8 cellular contexts compared by ENCODE assay signal in genomic region chr3:138593488-138594149, GRCh38. TPM values are rescaled to one million over a fixed set of nuclear protein-coding genes. Genes with fewer than 3 reads are reported as not detected.
A peak's percentile ranks its signal among the peaks of the same experiment; 100 is the strongest.
DNase-seq lines count a peak whose midpoint lies in the region; ATAC-seq and TF ChIP-seq lines count a peak whose summit lies in the region.

No MANE protein-coding gene starts in this region.

- DNase-seq in left ventricle myocardium inferior (no peak), left cardiac atrium (no peak), breast epithelium (ENCODE audit: low spot score in 2 of 2) (no peak), medulla oblongata (ENCODE audit: extremely low spot score) (peak; percentile 33), vagina (ENCODE audit: extremely low spot score in 2 of 2) (no peak), NCI-H146 (lab: John Stamatoyannopoulos, UW) (no peak), GOT3 (lab: John Stamatoyannopoulos, UW) (no peak), KBM-7 (no peak)

- peak overlapping the region; percentile 91 for H3K27ac ChIP-seq in left ventricle myocardium inferior (replicated peaks)
- peak overlapping the region; percentile 98 to 100 for H3K27ac ChIP-seq in breast epithelium
- peak overlapping the region; percentile 92 for H3K27ac ChIP-seq in vagina

- in situ Hi-C loops in KBM-7 (cut with MboI; ENCODE audit: low pct_unique_long_range_greater_than_20kb, low sequenced_read_pairs): loop anchor here (25.0 kb wide), 1 partner anchor 319 kb away; no protein-coding TSS in a partner anchor

- H3K36me3 ChIP-seq in left ventricle myocardium inferior: peaks cover 10% of the 10 kb centered on the region
- H3K36me3 ChIP-seq in breast epithelium: no peaks in the 10 kb centered on the region
- no peaks in the 10 kb centered on the region for H3K36me3 ChIP-seq in vagina

- no peaks in the 10 kb centered on the region for H3K9me3 ChIP-seq in left ventricle myocardium inferior (replicated peaks)
- no peaks in the 10 kb centered on the region for H3K9me3 ChIP-seq in breast epithelium
- H3K9me3 ChIP-seq in vagina: no peaks in the 10 kb centered on the region

- H3K27me3 ChIP-seq in left ventricle myocardium inferior (ENCODE audit: low read depth): no peaks in the 10 kb centered on the region
- no peaks in the 10 kb centered on the region for H3K27me3 ChIP-seq in breast epithelium
- H3K27me3 ChIP-seq in vagina: no peaks in the 10 kb centered on the region

- peaks cover 21% of the 10 kb centered on the region for H3K4me1 ChIP-seq in left ventricle myocardium inferior
- peaks cover 0 to 6% of the 10 kb centered on the region in 2 donors for H3K4me1 ChIP-seq in breast epithelium
- peaks cover 18% of the 10 kb centered on the region for H3K4me1 ChIP-seq in vagina

- no peak for ATAC-seq in left cardiac atrium

- TF ChIP-seq POLR2A in breast epithelium (IDR thresholded peaks at IDR 0.05) (no peak), vagina (IDR thresholded peaks at IDR 0.05) (no peak)

- H3K4me3 ChIP-seq in left ventricle myocardium inferior (peak overlapping the region; percentile 86), breast epithelium (peak overlapping the region; percentile 74 to 82 (median 79)), vagina (peak overlapping the region; percentile 66)

- TF ChIP-seq CTCF in left ventricle myocardium inferior (IDR thresholded peaks at IDR 0.05; ENCODE audit: borderline replicate concordance): no peak
- TF ChIP-seq CTCF in breast epithelium (IDR thresholded peaks at IDR 0.05): no peak
- no peak for TF ChIP-seq CTCF in vagina (IDR thresholded peaks at IDR 0.05)

- intact Hi-C loops in left ventricle myocardium inferior (cut with micrococcal nuclease): no loop called here
- intact Hi-C loops in left cardiac atrium (cut with DNase I): loop anchor here in 1 of 2 donors (2.0 kb wide), 1 partner anchor 329 kb away; no protein-coding TSS in a partner anchor
- intact Hi-C loops in breast epithelium (cut with DNase I; ENCODE audit: low total_unique reads): no loop called here
- intact Hi-C loops in vagina (cut with DNase I): loop anchor here (1.0 kb wide), 1 partner anchor 322 kb away; no protein-coding TSS in a partner anchor

RNA-seq across cellular contexts. Expression of gene CEP70, which starts 0.4 kb away (rescaled TPM):
- total RNA-seq in left ventricle myocardium inferior (25.8 TPM), left cardiac atrium (10 to 100 TPM; 28.8 to 34.1 TPM), breast epithelium (10 to 100 TPM; 19.5 to 84.0 (median 58.3) TPM), vagina (31.7 TPM)

RNA-seq across cellular contexts. Expression of gene FAIM, which starts 15.0 kb away (rescaled TPM):
- total RNA-seq in left ventricle myocardium inferior (3.1 TPM), left cardiac atrium (1 to 10 TPM; 6.8 to 8.0 TPM), breast epithelium (10 to 100 TPM; 10.8 to 31.6 (median 14.9) TPM), vagina (13.3 TPM)
